1 cellular context compared by ENCODE assay signal in the genomic region with DNA sequence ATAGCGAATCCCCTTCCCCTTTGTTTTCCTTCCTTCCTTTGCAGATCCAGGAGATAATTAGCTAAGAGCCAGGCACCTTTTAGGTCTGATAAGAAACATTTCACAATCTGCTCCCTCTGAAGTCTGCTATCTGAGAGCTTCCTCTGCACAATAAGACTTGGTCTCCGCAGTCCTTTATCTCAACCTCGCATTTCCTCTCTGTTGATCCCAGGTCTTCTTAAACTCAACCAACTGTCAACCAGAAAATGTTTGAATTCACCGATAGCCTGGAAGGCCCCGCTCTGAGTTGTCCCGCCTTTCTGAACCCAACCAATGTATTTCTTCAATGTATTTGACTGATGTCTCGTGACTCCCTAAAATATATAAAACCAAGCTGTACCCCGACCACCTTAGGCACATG.
TF ChIP-seq lines count a peak whose summit lies in the region.

No MANE protein-coding gene starts in this region.

TF ChIP-seq in K562, 482 proteins besides CTCF, POLR2A, EP300 and RAD21 (continued from another document and continues in another):
- TF ChIP-seq ZBTB40 (IDR thresholded peaks at IDR 0.05) = no peak
- no peak for TF ChIP-seq ZBTB40 (CRISPR knock-in tag; IDR thresholded peaks at IDR 0.05)
- TF ChIP-seq NELFE (IDR thresholded peaks at IDR 0.05; ENCODE audit: insufficient read depth, insufficient read length) = no peak
- no peak for TF ChIP-seq HOXB6 (CRISPR knock-in tag; IDR thresholded peaks at IDR 0.05; ENCODE audit: borderline replicate concordance)
- peak; percentile 72; the same call in 1 of the 2 replicates for TF ChIP-seq NBN (IDR thresholded peaks at IDR 0.05; ENCODE audit: low read depth)
- no peak for TF ChIP-seq POLR2AphosphoS2 (IDR thresholded peaks at IDR 0.05; ENCODE audit: low read length)
- peak; percentile 84; the same call in 1 of the 2 replicates for TF ChIP-seq NCOA1 (IDR thresholded peaks at IDR 0.05; ENCODE audit: low read depth)
- no peak for TF ChIP-seq CBX1 (IDR thresholded peaks at IDR 0.05; ENCODE audit: low read depth)
- peak in 1 of 2 experiments; percentile 86; a peak in 3 of 4 replicates for TF ChIP-seq RCOR1 (IDR thresholded peaks at IDR 0.05; ENCODE audit: borderline replicate concordance in 1 of 2, low read depth in 2 of 2, low read length in 2 of 2)
- no peak for TF ChIP-seq CBX2 (IDR thresholded peaks at IDR 0.05; ENCODE audit: insufficient read depth, low read length, poor library complexity, severe bottlenecking)
- TF ChIP-seq HDAC8 (tag; IDR thresholded peaks at IDR 0.05) = no peak
- TF ChIP-seq ZNF436 (CRISPR knock-in tag; IDR thresholded peaks at IDR 0.05) = no peak
- no peak for TF ChIP-seq MTF1 (CRISPR knock-in tag; IDR thresholded peaks at IDR 0.05; ENCODE audit: borderline replicate concordance)
- peak; percentile 91 for TF ChIP-seq MTA2 (IDR thresholded peaks at IDR 0.05; ENCODE audit: low read depth)
- TF ChIP-seq XRCC4 (IDR thresholded peaks at IDR 0.05; ENCODE audit: extremely low read depth, insufficient read depth, insufficient read length) = no peak
- TF ChIP-seq, protein P1, sequence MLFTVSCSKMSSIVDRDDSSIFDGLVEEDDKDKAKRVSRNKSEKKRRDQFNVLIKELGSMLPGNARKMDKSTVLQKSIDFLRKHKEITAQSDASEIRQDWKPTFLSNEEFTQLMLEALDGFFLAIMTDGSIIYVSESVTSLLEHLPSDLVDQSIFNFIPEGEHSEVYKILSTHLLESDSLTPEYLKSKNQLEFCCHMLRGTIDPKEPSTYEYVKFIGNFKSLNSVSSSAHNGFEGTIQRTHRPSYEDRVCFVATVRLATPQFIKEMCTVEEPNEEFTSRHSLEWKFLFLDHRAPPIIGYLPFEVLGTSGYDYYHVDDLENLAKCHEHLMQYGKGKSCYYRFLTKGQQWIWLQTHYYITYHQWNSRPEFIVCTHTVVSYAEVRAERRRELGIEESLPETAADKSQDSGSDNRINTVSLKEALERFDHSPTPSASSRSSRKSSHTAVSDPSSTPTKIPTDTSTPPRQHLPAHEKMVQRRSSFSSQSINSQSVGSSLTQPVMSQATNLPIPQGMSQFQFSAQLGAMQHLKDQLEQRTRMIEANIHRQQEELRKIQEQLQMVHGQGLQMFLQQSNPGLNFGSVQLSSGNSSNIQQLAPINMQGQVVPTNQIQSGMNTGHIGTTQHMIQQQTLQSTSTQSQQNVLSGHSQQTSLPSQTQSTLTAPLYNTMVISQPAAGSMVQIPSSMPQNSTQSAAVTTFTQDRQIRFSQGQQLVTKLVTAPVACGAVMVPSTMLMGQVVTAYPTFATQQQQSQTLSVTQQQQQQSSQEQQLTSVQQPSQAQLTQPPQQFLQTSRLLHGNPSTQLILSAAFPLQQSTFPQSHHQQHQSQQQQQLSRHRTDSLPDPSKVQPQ (CRISPR knock-in tag; IDR thresholded peaks at IDR 0.05; ENCODE audit: borderline replicate concordance) = no peak
- TF ChIP-seq, protein P2, sequence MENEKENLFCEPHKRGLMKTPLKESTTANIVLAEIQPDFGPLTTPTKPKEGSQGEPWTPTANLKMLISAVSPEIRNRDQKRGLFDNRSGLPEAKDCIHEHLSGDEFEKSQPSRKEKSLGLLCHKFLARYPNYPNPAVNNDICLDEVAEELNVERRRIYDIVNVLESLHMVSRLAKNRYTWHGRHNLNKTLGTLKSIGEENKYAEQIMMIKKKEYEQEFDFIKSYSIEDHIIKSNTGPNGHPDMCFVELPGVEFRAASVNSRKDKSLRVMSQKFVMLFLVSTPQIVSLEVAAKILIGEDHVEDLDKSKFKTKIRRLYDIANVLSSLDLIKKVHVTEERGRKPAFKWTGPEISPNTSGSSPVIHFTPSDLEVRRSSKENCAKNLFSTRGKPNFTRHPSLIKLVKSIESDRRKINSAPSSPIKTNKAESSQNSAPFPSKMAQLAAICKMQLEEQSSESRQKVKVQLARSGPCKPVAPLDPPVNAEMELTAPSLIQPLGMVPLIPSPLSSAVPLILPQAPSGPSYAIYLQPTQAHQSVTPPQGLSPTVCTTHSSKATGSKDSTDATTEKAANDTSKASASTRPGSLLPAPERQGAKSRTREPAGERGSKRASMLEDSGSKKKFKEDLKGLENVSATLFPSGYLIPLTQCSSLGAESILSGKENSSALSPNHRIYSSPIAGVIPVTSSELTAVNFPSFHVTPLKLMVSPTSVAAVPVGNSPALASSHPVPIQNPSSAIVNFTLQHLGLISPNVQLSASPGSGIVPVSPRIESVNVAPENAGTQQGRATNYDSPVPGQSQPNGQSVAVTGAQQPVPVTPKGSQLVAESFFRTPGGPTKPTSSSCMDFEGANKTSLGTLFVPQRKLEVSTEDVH (IDR thresholded peaks at IDR 0.05; ENCODE audit: low read depth, partially characterized antibody) = no peak
- no peak for TF ChIP-seq ZNF134 (CRISPR knock-in tag; conservative IDR thresholded peaks at IDR 0.05)
- no peak for TF ChIP-seq NCOA4 (IDR thresholded peaks at IDR 0.05; ENCODE audit: partially characterized antibody)
- TF ChIP-seq, protein P3, sequence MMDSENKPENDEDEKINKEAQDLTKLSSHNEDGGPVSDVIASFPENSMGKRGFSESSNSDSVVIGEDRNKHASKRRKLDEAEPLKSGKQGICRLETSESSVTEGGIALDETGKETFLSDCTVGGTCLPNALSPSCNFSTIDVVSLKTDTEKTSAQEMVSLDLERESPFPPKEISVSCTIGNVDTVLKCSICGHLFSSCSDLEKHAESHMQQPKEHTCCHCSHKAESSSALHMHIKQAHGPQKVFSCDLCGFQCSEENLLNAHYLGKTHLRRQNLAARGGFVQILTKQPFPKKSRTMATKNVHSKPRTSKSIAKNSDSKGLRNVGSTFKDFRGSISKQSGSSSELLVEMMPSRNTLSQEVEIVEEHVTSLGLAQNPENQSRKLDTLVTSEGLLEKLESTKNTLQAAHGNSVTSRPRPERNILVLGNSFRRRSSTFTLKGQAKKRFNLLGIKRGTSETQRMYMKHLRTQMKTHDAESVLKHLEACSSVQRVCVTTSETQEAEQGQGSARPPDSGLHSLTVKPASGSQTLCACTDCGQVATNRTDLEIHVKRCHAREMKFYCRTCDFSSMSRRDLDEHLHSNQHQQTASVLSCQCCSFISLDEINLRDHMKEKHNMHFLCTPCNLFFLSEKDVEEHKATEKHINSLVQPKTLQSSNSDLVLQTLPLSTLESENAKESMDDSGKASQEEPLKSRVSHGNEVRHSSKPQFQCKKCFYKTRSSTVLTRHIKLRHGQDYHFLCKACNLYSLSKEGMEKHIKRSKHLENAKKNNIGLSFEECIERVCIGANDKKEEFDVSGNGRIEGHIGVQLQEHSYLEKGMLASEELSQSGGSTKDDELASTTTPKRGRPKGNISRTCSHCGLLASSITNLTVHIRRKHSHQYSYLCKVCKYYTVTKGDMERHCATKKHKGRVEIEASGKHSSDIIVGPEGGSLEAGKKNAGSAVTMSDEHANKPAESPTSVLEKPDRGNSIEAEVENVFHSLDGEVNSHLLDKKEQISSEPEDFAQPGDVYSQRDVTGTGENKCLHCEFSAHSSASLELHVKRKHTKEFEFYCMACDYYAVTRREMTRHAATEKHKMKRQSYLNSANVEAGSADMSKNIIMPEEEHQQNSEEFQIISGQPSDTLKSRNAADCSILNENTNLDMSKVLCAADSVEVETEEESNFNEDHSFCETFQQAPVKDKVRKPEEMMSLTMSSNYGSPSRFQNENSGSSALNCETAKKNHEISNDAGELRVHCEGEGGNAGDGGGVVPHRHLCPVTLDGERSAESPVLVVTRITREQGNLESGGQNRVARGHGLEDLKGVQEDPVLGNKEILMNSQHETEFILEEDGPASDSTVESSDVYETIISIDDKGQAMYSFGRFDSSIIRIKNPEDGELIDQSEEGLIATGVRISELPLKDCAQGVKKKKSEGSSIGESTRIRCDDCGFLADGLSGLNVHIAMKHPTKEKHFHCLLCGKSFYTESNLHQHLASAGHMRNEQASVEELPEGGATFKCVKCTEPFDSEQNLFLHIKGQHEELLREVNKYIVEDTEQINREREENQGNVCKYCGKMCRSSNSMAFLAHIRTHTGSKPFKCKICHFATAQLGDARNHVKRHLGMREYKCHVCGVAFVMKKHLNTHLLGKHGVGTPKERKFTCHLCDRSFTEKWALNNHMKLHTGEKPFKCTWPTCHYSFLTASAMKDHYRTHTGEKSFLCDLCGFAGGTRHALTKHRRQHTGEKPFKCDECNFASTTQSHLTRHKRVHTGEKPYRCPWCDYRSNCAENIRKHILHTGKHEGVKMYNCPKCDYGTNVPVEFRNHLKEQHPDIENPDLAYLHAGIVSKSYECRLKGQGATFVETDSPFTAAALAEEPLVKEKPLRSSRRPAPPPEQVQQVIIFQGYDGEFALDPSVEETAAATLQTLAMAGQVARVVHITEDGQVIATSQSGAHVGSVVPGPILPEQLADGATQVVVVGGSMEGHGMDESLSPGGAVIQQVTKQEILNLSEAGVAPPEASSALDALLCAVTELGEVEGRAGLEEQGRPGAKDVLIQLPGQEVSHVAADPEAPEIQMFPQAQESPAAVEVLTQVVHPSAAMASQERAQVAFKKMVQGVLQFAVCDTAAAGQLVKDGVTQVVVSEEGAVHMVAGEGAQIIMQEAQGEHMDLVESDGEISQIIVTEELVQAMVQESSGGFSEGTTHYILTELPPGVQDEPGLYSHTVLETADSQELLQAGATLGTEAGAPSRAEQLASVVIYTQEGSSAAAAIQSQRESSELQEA (IDR thresholded peaks at IDR 0.05; ENCODE audit: low read depth) = no peak
- TF ChIP-seq ZBED1 (IDR thresholded peaks at IDR 0.05) = peak; percentile 79; the same call in 1 of the 2 replicates
- TF ChIP-seq MECOM (CRISPR knock-in tag; IDR thresholded peaks at IDR 0.05) = no peak
- TF ChIP-seq ZNF274 (IDR thresholded peaks at IDR 0.05; ENCODE audit: borderline replicate concordance, low read depth, low read length) = 0 out of 2 replicates have a peak, but pooled peaks have one; percentile 28
- no peak for TF ChIP-seq C11orf30 (IDR thresholded peaks at IDR 0.05; ENCODE audit: low read depth)
- no peak for TF ChIP-seq THAP12 (CRISPR knock-in tag; IDR thresholded peaks at IDR 0.05)
- peak; percentile 98 for TF ChIP-seq SOX6 (IDR thresholded peaks at IDR 0.05)
